ENCODE assay signal across 8 cellular contexts in genomic region chr10:91088300-91089140, GRCh38.
DNase-seq lines count a peak whose midpoint lies in the region; ATAC-seq lines count a peak whose summit lies in the region.

No MANE protein-coding gene starts in this region.

- peaks cover 0 to 11% (median 0%) of the 10 kb centered on the region in 5 donors for H3K27me3 Mint-ChIP-seq in naive thymus-derived CD4-positive, alpha-beta T cell

- no peak overlapping the region for H3K4me3 ChIP-seq in naive thymus-derived CD4-positive, alpha-beta T cell (ENCODE audit: low read length)

- no peak overlapping the region for H3K27ac ChIP-seq in naive thymus-derived CD4-positive, alpha-beta T cell (ENCODE audit: low read depth, low read length)

- H3K36me3 ChIP-seq in naive thymus-derived CD4-positive, alpha-beta T cell (ENCODE audit: control insufficient read depth in 2 of 3, insufficient read depth in 3 of 3, low read length in 3 of 3): no peaks in the 10 kb centered on the region

- H3K27me3 ChIP-seq in naive thymus-derived CD4-positive, alpha-beta T cell (ENCODE audit: control insufficient read depth in 2 of 2, insufficient read depth in 2 of 2, low read length in 2 of 2): no peaks in the 10 kb centered on the region

- H3K9me3 ChIP-seq in naive thymus-derived CD4-positive, alpha-beta T cell (ENCODE audit: control insufficient read depth in 2 of 3, low read length in 3 of 3): no peaks in the 10 kb centered on the region

- no peaks in the 10 kb centered on the region for H3K4me1 ChIP-seq in naive thymus-derived CD4-positive, alpha-beta T cell (ENCODE audit: control insufficient read depth in 2 of 2, insufficient read depth in 2 of 2, low read length in 2 of 2)

- DNase-seq in GM04504 (ENCODE audit: low read depth) (peak; percentile 3), NAMALWA (ENCODE audit: low spot score) (peak; percentile 44), dermis blood vessel endothelial cell (peak; percentile 19), NCI-H446 treated with DMSO at 0.1 percent for 48 hours (lab: John Stamatoyannopoulos, UW) (no peak), NCI-H1048 (lab: John Stamatoyannopoulos, UW) (no peak)
- DNase-seq in naive thymus-derived CD4-positive, alpha-beta T cell: peak in 6 of 9 donors; percentile 10 to 37 (median 26)

- H3K36me3 Mint-ChIP-seq in naive thymus-derived CD4-positive, alpha-beta T cell: peaks cover 0 to under 1% (median 0%) of the 10 kb centered on the region in 5 donors

- peak; percentile 64 for ATAC-seq in naive thymus-derived CD4-positive, alpha-beta T cell
- ATAC-seq in HG03095 (IDR thresholded peaks at IDR 0.05; ENCODE audit: unreplicated experiment) (no peak), esophagus mucosa (no peak)

- H3K4me1 Mint-ChIP-seq in naive thymus-derived CD4-positive, alpha-beta T cell: peaks cover 0 to 2% (median 0%) of the 10 kb centered on the region in 7 donors

- H3K27ac Mint-ChIP-seq in naive thymus-derived CD4-positive, alpha-beta T cell: peak overlapping the region in 2 of 9 donors; percentile 15 to 42

- no peak overlapping the region for H3K4me3 Mint-ChIP-seq in naive thymus-derived CD4-positive, alpha-beta T cell

- intact Hi-C loops in naive thymus-derived CD4-positive, alpha-beta T cell (cut with micrococcal nuclease): loop anchor here (1.0 to 10.0 kb wide), 7 partner anchors 74 to 208 kb away; no protein-coding TSS in a partner anchor

- CTCF ChIA-PET in naive thymus-derived CD4-positive, alpha-beta T cell (lab: Charles Lee): interaction anchor here (0.6 to 5.1 kb wide), 9 partner anchors 82 to 927 kb away, joined by 3 to 107 read pairs (median 3); partner anchors contain the start of gene RPP30

- POLR2A ChIA-PET in naive thymus-derived CD4-positive, alpha-beta T cell (lab: Charles Lee): interaction anchor here (0.6 to 1.6 kb wide), 2 partner anchors 129 to 162 kb away, joined by 4 to 6 read pairs; no protein-coding TSS in a partner anchor

- H3K9me3 Mint-ChIP-seq in naive thymus-derived CD4-positive, alpha-beta T cell: peaks cover 0 to 3% (median under 1%) of the 10 kb centered on the region in 11 donors

Comparison
In these comparisons a context has a peak if more than half of its experiments do, and no peak if none do; other contexts are left out.
1. DNase-seq: peak in GM04504 (single experiment), NAMALWA (single experiment), dermis blood vessel endothelial cell (single experiment) and naive thymus-derived CD4-positive, alpha-beta T cell (6 of 9); none in NCI-H446 treated with DMSO at 0.1 percent for 48 hours (single experiment) and NCI-H1048 (single experiment).